9 cellular contexts compared by ENCODE assay signal in genomic region chr1:213327318-213327667, GRCh38.
A peak's percentile ranks its signal among the peaks of the same experiment; 100 is the strongest.
DNase-seq lines count a peak whose midpoint lies in the region; FAIRE-seq and TF ChIP-seq lines count a peak whose summit lies in the region.
"Had no signal": no experiment of that assay in that cellular context is flagged by ENCODE, and none has a peak within 500 bp of the region (broad histone marks: within the 10 kb centered on the region; RNA-seq: fewer than 3 reads in every experiment).

No MANE protein-coding gene starts in this region.

- H3K4me3 ChIP-seq in AG10803 (ENCODE audit: low read length) (no peak overlapping the region), NB4 (ENCODE audit: low read depth, low read length) (no peak overlapping the region), small intestine (ENCODE audit: low read depth in 1 of 2, low read length in 2 of 2) (no peak overlapping the region)
- no peak overlapping the region for H3K4me3 ChIP-seq in CD8-positive, alpha-beta memory T cell (ENCODE audit: low read length)

- CTCF ChIA-PET in CD8-positive, alpha-beta memory T cell (lab: Charles Lee), result no interaction called here

- TF ChIP-seq CTCF in AG10803 (conservative IDR thresholded peaks at IDR 0.05; ENCODE audit: low read length) (no peak), NB4 (IDR thresholded peaks at IDR 0.05; ENCODE audit: low read depth, low read length) (no peak), chondrocyte (IDR thresholded peaks at IDR 0.05) (no peak)

- H3K9me3 ChIP-seq in CD8-positive, alpha-beta memory T cell (ENCODE audit: low read length), result no peaks in the 10 kb centered on the region
- H3K9me3 ChIP-seq in small intestine (ENCODE audit: control insufficient read depth, low read depth), result no peaks in the 10 kb centered on the region

- H3K4me3 Mint-ChIP-seq in chondrocyte (ENCODE audit: unreplicated experiment), result peak overlapping the region; percentile 14
- no peak overlapping the region for H3K4me3 Mint-ChIP-seq in CD8-positive, alpha-beta memory T cell

- POLR2A ChIA-PET in CD8-positive, alpha-beta memory T cell (lab: Charles Lee), result no interaction called here

- H3K27me3 ChIP-seq in CD8-positive, alpha-beta memory T cell (ENCODE audit: insufficient read depth, low read length, poor library complexity, severe bottlenecking), result no peaks in the 10 kb centered on the region
- H3K27me3 ChIP-seq in small intestine (ENCODE audit: control insufficient read depth in 2 of 2, insufficient read depth in 2 of 2, low read length in 2 of 2), result no peaks in the 10 kb centered on the region

- no peak for FAIRE-seq in small intestine (lab: Jason Lieb, UNC)

- no peak for TF ChIP-seq POLR2A in NB4 (IDR thresholded peaks at IDR 0.05; ENCODE audit: extremely low read depth, insufficient read length)

- peaks cover 21% of the 10 kb centered on the region for H3K4me1 Mint-ChIP-seq in chondrocyte (ENCODE audit: low read depth)
- no peaks in the 10 kb centered on the region for H3K4me1 Mint-ChIP-seq in CD8-positive, alpha-beta memory T cell

- H3K9me3 Mint-ChIP-seq in chondrocyte (ENCODE audit: low read depth), result no peaks in the 10 kb centered on the region
- H3K9me3 Mint-ChIP-seq in CD8-positive, alpha-beta memory T cell, result peaks cover 0 to 2% (median 0%) of the 10 kb centered on the region in 5 donors

- no peak overlapping the region for H3K27ac ChIP-seq in CD8-positive, alpha-beta memory T cell (ENCODE audit: low read depth, low read length)
- H3K27ac ChIP-seq in small intestine (ENCODE audit: low read depth in 1 of 2, low read length in 1 of 2), result no peak overlapping the region

- no peaks in the 10 kb centered on the region for H3K36me3 Mint-ChIP-seq in chondrocyte (ENCODE audit: low read depth)
- no peaks in the 10 kb centered on the region for H3K36me3 Mint-ChIP-seq in CD8-positive, alpha-beta memory T cell

- H3K27ac Mint-ChIP-seq in chondrocyte (ENCODE audit: unreplicated experiment), result peak overlapping the region; percentile 76
- no peak overlapping the region for H3K27ac Mint-ChIP-seq in CD8-positive, alpha-beta memory T cell

- peak; percentile 89 for DNase-seq in AG10803 (ENCODE audit: low read depth)
- peak; percentile 84 for DNase-seq in NB4 (ENCODE audit: low read depth)
- no peak for DNase-seq in chondrocyte (ENCODE audit: low spot score)
- peak; percentile 26 for DNase-seq in medulla oblongata (ENCODE audit: extremely low spot score)
- no peak for DNase-seq in activated CD4-positive, CD25-positive, alpha-beta regulatory T cell treated with anti-CD3 and anti-CD28 coated beads, Interleukin-2, amount 50 U/mL, for 72 hours
- no peak for DNase-seq in CD8-positive, alpha-beta memory T cell
- DNase-seq in hippocampal formation (lab: John Stamatoyannopoulos, UW), result no peak
- no peak for DNase-seq in small intestine
- DNase-seq: activated effector memory CD4-positive, alpha-beta T cell treated with Interleukin-2 at 50 U/mL for 16 hours had no signal

- H3K27me3 Mint-ChIP-seq in chondrocyte (ENCODE audit: low read depth), result no peaks in the 10 kb centered on the region
- H3K27me3 Mint-ChIP-seq in CD8-positive, alpha-beta memory T cell, result peaks cover 8 to 23% of the 10 kb centered on the region in 2 donors

- no peaks in the 10 kb centered on the region for H3K36me3 ChIP-seq in CD8-positive, alpha-beta memory T cell (ENCODE audit: insufficient read depth, low read length)
- no peaks in the 10 kb centered on the region for H3K36me3 ChIP-seq in small intestine (ENCODE audit: control insufficient read depth in 2 of 2, insufficient read depth in 2 of 2, low read length in 2 of 2)

- H3K4me1 ChIP-seq in CD8-positive, alpha-beta memory T cell (ENCODE audit: insufficient read depth, low read length), result no peaks in the 10 kb centered on the region
- H3K4me1 ChIP-seq in small intestine (ENCODE audit: control insufficient read depth in 2 of 2, insufficient read depth in 1 of 2, low read depth in 1 of 2, low read length in 1 of 2), result no peaks in the 10 kb centered on the region

- 83 to 92% (median 86%) methylated on average over 4 of the region's 4 CpGs for WGBS in small intestine, 3 donors

Comparison
In these comparisons a context has a peak if more than half of its experiments do, and no peak if none do; other contexts are left out.
1. DNase-seq: peak in AG10803 (single experiment), NB4 (single experiment) and medulla oblongata (single experiment); none in chondrocyte (single experiment), activated CD4-positive, CD25-positive, alpha-beta regulatory T cell treated with anti-CD3 and anti-CD28 coated beads, Interleukin-2, amount 50 U/mL, for 72 hours (single experiment), CD8-positive, alpha-beta memory T cell (0 of 5), hippocampal formation (0 of 2) and small intestine (single experiment).